ENCODE assay signal across 14 cellular contexts in genomic region chr19:16323532-16323931, GRCh38. TPM values are rescaled to one million over a fixed set of nuclear protein-coding genes. Genes with fewer than 3 reads are reported as not detected.
DNase-seq lines count a peak whose midpoint lies in the region; ATAC-seq and TF ChIP-seq lines count a peak whose summit lies in the region.
"Had no signal": no experiment of that assay in that cellular context is flagged by ENCODE, and none has a peak within 500 bp of the region (broad histone marks: within the 10 kb centered on the region; RNA-seq: fewer than 3 reads in every experiment).

No MANE protein-coding gene starts in this region.

- no peak overlapping the region for H3K27ac ChIP-seq in SK-N-MC
- H3K27ac ChIP-seq in lower lobe of right lung, result peak overlapping the region; percentile 98

- TF ChIP-seq CTCF in lower lobe of right lung (IDR thresholded peaks at IDR 0.05), result no peak

- H3K4me3 Mint-ChIP-seq in activated CD4-positive, alpha-beta T cell treated with anti-CD3 and anti-CD28 coated beads, Interleukin-2, amount 10 ng/mL, durations not matched to agents 7 days and 5 days, result peak overlapping the region; percentile 36
- peak overlapping the region in 1 of 2 donors; percentile 10 for H3K4me3 Mint-ChIP-seq in stimulated activated naive B cell treated with anti-CD40 and anti-IgM and Interleukin-4, amounts not matched to agents 10 μg/mL and 1 μg/mL and 100 μg/mL, for 72 hours

- peak overlapping the region; percentile 85; the same call in 1 of the 2 replicates for H3K4me3 ChIP-seq in SK-N-MC
- H3K4me3 ChIP-seq in lower lobe of right lung, result no peak overlapping the region

- H3K4me1 ChIP-seq in lower lobe of right lung, result peaks cover 24% of the 10 kb centered on the region

- H3K9me3 ChIP-seq in SK-N-MC (ENCODE audit: low read depth, low read length) (no peaks in the 10 kb centered on the region), lower lobe of right lung (no peaks in the 10 kb centered on the region)
- H3K9me3 ChIP-seq: SK-N-SH had no signal

- CTCF ChIA-PET in activated CD4-positive, alpha-beta T cell treated with anti-CD3 and anti-CD28 coated beads, Interleukin-2, amount 10 ng/mL, durations not matched to agents 7 days and 5 days (lab: Charles Lee), result interaction anchor here (0.6 kb wide), 1 partner anchor 250 kb away, joined by 3 read pairs; no protein-coding TSS in a partner anchor

- POLR2A ChIA-PET in activated CD4-positive, alpha-beta T cell treated with anti-CD3 and anti-CD28 coated beads, Interleukin-2, amount 10 ng/mL, durations not matched to agents 7 days and 5 days (lab: Charles Lee), result interaction anchor here (0.6 kb wide), 2 partner anchors 19 to 105 kb away, joined by 3 to 9 read pairs; no protein-coding TSS in a partner anchor

- H3K36me3 ChIP-seq in SK-N-MC (ENCODE audit: insufficient read depth, low read length) (no peaks in the 10 kb centered on the region), lower lobe of right lung (peaks cover 26% of the 10 kb centered on the region)

- no peaks in the 10 kb centered on the region for H3K27me3 ChIP-seq in lower lobe of right lung (ENCODE audit: low read depth)

- peaks cover 31% of the 10 kb centered on the region for H3K27me3 Mint-ChIP-seq in activated CD4-positive, alpha-beta T cell treated with anti-CD3 and anti-CD28 coated beads, Interleukin-2, amount 10 ng/mL, durations not matched to agents 7 days and 5 days
- peaks cover 0 to 8% of the 10 kb centered on the region in 2 donors for H3K27me3 Mint-ChIP-seq in stimulated activated naive B cell treated with anti-CD40 and anti-IgM and Interleukin-4, amounts not matched to agents 10 μg/mL and 1 μg/mL and 100 μg/mL, for 72 hours

- H3K9ac ChIP-seq in SK-N-MC (ENCODE audit: insufficient read length), result no peak overlapping the region

- ATAC-seq in lower lobe of right lung (no peak), GM18861 (IDR thresholded peaks at IDR 0.05; ENCODE audit: unreplicated experiment) (no peak)
- ATAC-seq in stimulated activated naive B cell treated with anti-CD40 and anti-IgM and Interleukin-4, amounts not matched to agents 10 μg/mL and 1 μg/mL and 100 μg/mL, for 72 hours (replicated peaks), result no peak

- peak overlapping the region; percentile 25 for H3K27ac Mint-ChIP-seq in activated CD4-positive, alpha-beta T cell treated with anti-CD3 and anti-CD28 coated beads, Interleukin-2, amount 10 ng/mL, durations not matched to agents 7 days and 5 days
- H3K27ac Mint-ChIP-seq in stimulated activated naive B cell treated with anti-CD40 and anti-IgM and Interleukin-4, amounts not matched to agents 10 μg/mL and 1 μg/mL and 100 μg/mL, for 72 hours, result peak overlapping the region; percentile 88
- H3K27ac Mint-ChIP-seq: mesothelial cell of epicardium had no signal

- intact Hi-C loops in lower lobe of right lung (cut with DNase I), result no loop called here

- H3K36me3 Mint-ChIP-seq in activated CD4-positive, alpha-beta T cell treated with anti-CD3 and anti-CD28 coated beads, Interleukin-2, amount 10 ng/mL, durations not matched to agents 7 days and 5 days (ENCODE audit: low read depth), result peaks cover 34% of the 10 kb centered on the region
- H3K36me3 Mint-ChIP-seq in stimulated activated naive B cell treated with anti-CD40 and anti-IgM and Interleukin-4, amounts not matched to agents 10 μg/mL and 1 μg/mL and 100 μg/mL, for 72 hours, result peaks cover 9 to 16% of the 10 kb centered on the region in 2 donors
- H3K36me3 Mint-ChIP-seq: mesothelial cell of epicardium had no signal

- H3K4me1 Mint-ChIP-seq in activated CD4-positive, alpha-beta T cell treated with anti-CD3 and anti-CD28 coated beads, Interleukin-2, amount 10 ng/mL, durations not matched to agents 7 days and 5 days, result peaks cover 36% of the 10 kb centered on the region
- H3K4me1 Mint-ChIP-seq in stimulated activated naive B cell treated with anti-CD40 and anti-IgM and Interleukin-4, amounts not matched to agents 10 μg/mL and 1 μg/mL and 100 μg/mL, for 72 hours, result peaks cover 32 to 69% of the 10 kb centered on the region in 2 donors

- H3K9me3 Mint-ChIP-seq in activated CD4-positive, alpha-beta T cell treated with anti-CD3 and anti-CD28 coated beads, Interleukin-2, amount 10 ng/mL, durations not matched to agents 7 days and 5 days, result no peaks in the 10 kb centered on the region
- no peaks in the 10 kb centered on the region for H3K9me3 Mint-ChIP-seq in stimulated activated naive B cell treated with anti-CD40 and anti-IgM and Interleukin-4, amounts not matched to agents 10 μg/mL and 1 μg/mL and 100 μg/mL, for 72 hours
- H3K9me3 Mint-ChIP-seq: mesothelial cell of epicardium had no signal

- no peak for DNase-seq in activated CD4-positive, alpha-beta T cell treated with anti-CD3 and anti-CD28 coated beads, Interleukin-2, amount 10 ng/mL, durations not matched to agents 7 days and 5 days
- no peak for DNase-seq in activated CD4-positive, alpha-beta T cell treated with anti-CD3 and anti-CD28 coated beads, Interleukin-2, amount 50 U/mL, for 48 hours
- DNase-seq in SK-N-MC (ENCODE audit: low read depth, low spot score), result no peak
- no peak for DNase-seq in lower lobe of right lung
- no peak for DNase-seq in stimulated activated naive B cell treated with anti-CD40 and anti-IgM and Interleukin-4, amounts not matched to agents 10 μg/mL and 1 μg/mL and 100 μg/mL, for 72 hours
- DNase-seq in activated T-cell treated with anti-CD3 and anti-CD28 coated beads, Interleukin-2, amount 50 U/mL, for 1 hour, result no peak
- DNase-seq in NCI-H1417 (lab: John Stamatoyannopoulos, UW), result no peak
- DNase-seq: activated gamma-delta T cell, cerebellar nuclear complex, DMS 273 treated with DMSO at 0.1 percent for 48 hours, NCI-H2029 treated with DMSO at 0.1 percent for 48 hours, SK-N-SH had no signal

RNA-seq across cellular contexts. Expression of gene KLF2, which starts 1.1 kb away (rescaled TPM):
- total RNA-seq in activated CD4-positive, alpha-beta T cell treated with anti-CD3 and anti-CD28 coated beads, Interleukin-2, amount 10 ng/mL, durations not matched to agents 7 days and 5 days, result 100 to 1,000 TPM; 253 to 255 TPM
- total RNA-seq in lower lobe of right lung, result 137 TPM
